8 cellular contexts compared by ENCODE assay signal in genomic region chr2:44479127-44479887, GRCh38.
DNase-seq lines count a peak whose midpoint lies in the region; ATAC-seq, FAIRE-seq and TF ChIP-seq lines count a peak whose summit lies in the region.

No MANE protein-coding gene starts in this region.

- peak; percentile 66 for DNase-seq in AG08396 (ENCODE audit: low spot score)
- peak; percentile 75 for DNase-seq in GM13977 (ENCODE audit: low spot score)
- peak; percentile 81 for DNase-seq in NCI-H1436 treated with DMSO at 0.1 percent for 48 hours (lab: John Stamatoyannopoulos, UW)
- DNase-seq in bronchial epithelial cell (ENCODE audit: low read depth) = peak; percentile 78
- DNase-seq in stimulated activated CD4-positive, alpha-beta T cell treated with anti-CD3 and anti-CD28 coated beads, Interleukin-4, amount 100 ng/mL, for 24 hours = peak; percentile 56

- TF ChIP-seq CTCF in GM13977 (IDR thresholded peaks at IDR 0.05; ENCODE audit: extremely low read depth, insufficient read depth, missing control alignments) (peak; percentile 100), bronchial epithelial cell (IDR thresholded peaks at IDR 0.05; ENCODE audit: insufficient read depth, low read length, severe bottlenecking) (peak; percentile 96)

- ATAC-seq in HG02973 (IDR thresholded peaks at IDR 0.05; ENCODE audit: unreplicated experiment) (peak; percentile 94), SK-N-SH treated with all-trans-retinoic acid at 6 μM for 48 hours (peak; percentile 100)

- no peaks in the 10 kb centered on the region for H3K27me3 ChIP-seq in bronchial epithelial cell (ENCODE audit: control insufficient read depth, insufficient read depth, low read length)

- in situ Hi-C loops in GM13977 (cut with MboI; ENCODE audit: low pct_unique_long_range_greater_than_20kb, low sequenced_read_pairs, unreplicated experiment) = loop anchor here (25.0 kb wide), 1 partner anchor 433 kb away; no protein-coding TSS in a partner anchor

- no peak overlapping the region for H3K4me3 ChIP-seq in bronchial epithelial cell (ENCODE audit: low read depth, low read length)

- H3K36me3 ChIP-seq in bronchial epithelial cell (ENCODE audit: control insufficient read depth, insufficient read depth, low read length) = no peaks in the 10 kb centered on the region

- FAIRE-seq in bronchial epithelial cell (lab: Jason Lieb, UNC) (no peak), islet of Langerhans (lab: Jason Lieb, UNC) (peak; percentile 100)

TF ChIP-seq in SK-N-SH treated with all-trans-retinoic acid at 6 μM for 48 hours, 23 proteins besides CTCF, POLR2A, EP300 and RAD21:
- TF ChIP-seq TOX (CRISPR knock-in tag; IDR thresholded peaks at IDR 0.05; ENCODE audit: borderline replicate concordance) = no peak
- TF ChIP-seq ZNF70 (CRISPR knock-in tag; IDR thresholded peaks at IDR 0.05) = no peak
- no peak for TF ChIP-seq ZNF565 (CRISPR knock-in tag; conservative IDR thresholded peaks at IDR 0.05; ENCODE audit: low read depth)
- TF ChIP-seq PPARA (CRISPR knock-in tag; IDR thresholded peaks at IDR 0.05; ENCODE audit: borderline replicate concordance) = no peak
- no peak for TF ChIP-seq TCF4 (CRISPR knock-in tag; IDR thresholded peaks at IDR 0.05; ENCODE audit: borderline replicate concordance)
- TF ChIP-seq ARNTL (CRISPR knock-in tag; IDR thresholded peaks at IDR 0.05; ENCODE audit: borderline replicate concordance, low read depth) = no peak
